24 cellular contexts compared by ENCODE assay signal in genomic region chrX:133881011-133881410, GRCh38.
"Had no signal": no experiment of that assay in that cellular context is flagged by ENCODE, and none has a peak within 500 bp of the region (broad histone marks: within the 10 kb centered on the region; RNA-seq: fewer than 3 reads in every experiment).

No MANE protein-coding gene starts in this region.

- H3K36me3 Mint-ChIP-seq: immature natural killer cell; natural killer cell; neural progenitor cell; stimulated activated effector memory CD8-positive, alpha-beta T cell treated with anti-CD3 and anti-CD28 coated beads, Interleukin-12 subunit alpha, Interleukin-12 subunit beta, amount 100 ng/mL, for 72 hours had no signal

- H3K4me3 Mint-ChIP-seq: immature natural killer cell; natural killer cell; neural progenitor cell; stimulated activated effector memory CD8-positive, alpha-beta T cell treated with anti-CD3 and anti-CD28 coated beads, Interleukin-12 subunit alpha, Interleukin-12 subunit beta, amount 100 ng/mL, for 72 hours had no signal

- H3K4me1 ChIP-seq: lower lobe of right lung, parathyroid adenoma, prostate gland, right atrium auricular region, stomach, thyroid gland had no signal

- H3K27ac ChIP-seq: dorsolateral prefrontal cortex, lower lobe of right lung, neural progenitor cell, parathyroid adenoma, prostate gland, right atrium auricular region, stomach, thyroid gland had no signal

- H3K27ac Mint-ChIP-seq: immature natural killer cell; natural killer cell; stimulated activated effector memory CD8-positive, alpha-beta T cell treated with anti-CD3 and anti-CD28 coated beads, Interleukin-12 subunit alpha, Interleukin-12 subunit beta, amount 100 ng/mL, for 72 hours had no signal

- H3K9me3 Mint-ChIP-seq: immature natural killer cell; natural killer cell; neural progenitor cell; stimulated activated effector memory CD8-positive, alpha-beta T cell treated with anti-CD3 and anti-CD28 coated beads, Interleukin-12 subunit alpha, Interleukin-12 subunit beta, amount 100 ng/mL, for 72 hours had no signal

- DNase-seq: dorsolateral prefrontal cortex; effector CD4-positive, alpha-beta T cell; hypothalamus; immature natural killer cell; islet precursor cell; kidney glomerular epithelial cell; left colon; left ventricle myocardium superior; lower lobe of right lung; natural killer cell; stimulated activated CD4-positive, alpha-beta T cell treated with anti-CD3 and anti-CD28 coated beads, Interleukin-2, amount 100 ng/mL, for 24 hours; stimulated activated CD4-positive, alpha-beta T cell treated with anti-CD3 and anti-CD28 coated beads, Interleukin-4, amount 100 ng/mL, for 24 hours; stimulated activated naive CD4-positive, alpha-beta T cell treated with Interleukin-2 at 50 U/mL for 16 hours; stomach; thyroid gland; trophoblast cell had no signal

- FAIRE-seq: colon, frontal cortex had no signal

- ATAC-seq: left colon; left ventricle myocardium superior; lower lobe of right lung; natural killer cell; sciatic nerve; stimulated activated effector memory CD8-positive, alpha-beta T cell treated with anti-CD3 and anti-CD28 coated beads, Interleukin-12 subunit alpha, Interleukin-12 subunit beta, amount 100 ng/mL, for 72 hours had no signal

- H3K4me1 Mint-ChIP-seq: immature natural killer cell; natural killer cell; stimulated activated effector memory CD8-positive, alpha-beta T cell treated with anti-CD3 and anti-CD28 coated beads, Interleukin-12 subunit alpha, Interleukin-12 subunit beta, amount 100 ng/mL, for 72 hours had no signal

- H3K9me3 ChIP-seq: lower lobe of right lung, prostate gland, right atrium auricular region, stomach, thyroid gland had no signal

- H3K4me3 ChIP-seq: dorsolateral prefrontal cortex, lower lobe of right lung, neural progenitor cell, prostate gland, right atrium auricular region, stomach, thyroid gland had no signal
